8 cellular contexts compared by ENCODE assay signal in the genomic region with DNA sequence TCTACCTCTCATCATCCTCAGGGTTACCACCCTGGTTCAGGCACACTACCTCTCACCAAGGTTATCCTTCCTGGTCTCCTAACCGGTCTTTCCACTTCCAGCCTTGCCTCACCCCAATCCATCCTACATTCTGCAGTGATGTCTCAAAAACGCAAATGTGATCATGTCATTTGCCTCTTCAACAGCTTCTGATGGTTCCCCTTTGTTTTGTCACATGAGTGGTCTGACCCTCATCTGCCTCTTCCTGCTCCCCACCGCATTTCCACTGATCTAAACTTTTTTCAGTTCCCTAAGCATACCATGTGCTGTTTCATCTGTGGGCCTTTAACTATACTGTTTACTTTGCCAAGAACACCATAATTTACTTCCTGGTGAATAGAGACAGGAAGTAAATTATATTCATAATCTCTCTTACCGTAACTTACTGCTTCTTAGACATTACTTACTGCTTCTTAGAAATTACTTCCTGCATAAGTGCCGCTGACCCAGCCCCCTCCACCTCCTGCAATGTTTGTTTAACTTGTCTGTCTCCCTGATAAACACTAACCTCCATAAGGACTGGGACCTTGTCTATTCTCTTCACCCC. TPM values are rescaled to one million over a fixed set of nuclear protein-coding genes. Genes with fewer than 3 reads are reported as not detected.
DNase-seq lines count a peak whose midpoint lies in the region; ATAC-seq and TF ChIP-seq lines count a peak whose summit lies in the region.

No MANE protein-coding gene starts in this region.

- H3K4me3 ChIP-seq in HL-60 (replicated peaks; ENCODE audit: insufficient read depth, low read length) (no peak overlapping the region), tibial nerve (no peak overlapping the region), BE2C (ENCODE audit: low read depth, low read length) (no peak overlapping the region)

- WGBS in tibial nerve, 2 donors, result 64 to 67% methylated on average over 5 of the region's 5 CpGs

- TF ChIP-seq CTCF in HL-60 (IDR thresholded peaks at IDR 0.05; ENCODE audit: insufficient read depth, low read length), result no peak
- no peak for TF ChIP-seq CTCF in tibial nerve (IDR thresholded peaks at IDR 0.05)
- TF ChIP-seq CTCF in BE2C (IDR thresholded peaks at IDR 0.05; ENCODE audit: low read depth, low read length), result no peak

- ATAC-seq in GM19438 (IDR thresholded peaks at IDR 0.05; ENCODE audit: low read depth, unreplicated experiment) (peak; percentile 72), GM21528 (IDR thresholded peaks at IDR 0.05; ENCODE audit: low FRiP score, unreplicated experiment) (no peak)

- H3K9me3 ChIP-seq in tibial nerve, result no peaks in the 10 kb centered on the region
- H3K9me3 ChIP-seq in BE2C, result no peaks in the 10 kb centered on the region

- H3K27me3 ChIP-seq in HL-60 (ENCODE audit: insufficient read depth, poor library complexity, severe bottlenecking) (no peaks in the 10 kb centered on the region), tibial nerve (no peaks in the 10 kb centered on the region), BE2C (peaks cover 14% of the 10 kb centered on the region)

- DNase-seq in CD1c-positive myeloid dendritic cell (ENCODE audit: extremely low spot score) (peak; percentile 92), HL-60 (ENCODE audit: low read depth in 1 of 2, low spot score in 1 of 2) (peak; percentile 49 to 64), dermis blood vessel endothelial cell (peak; percentile 29), tibial nerve (ENCODE audit: low spot score in 2 of 2) (no peak), BE2C (no peak), NCI-H187 (lab: John Stamatoyannopoulos, UW) (no peak)

- TF ChIP-seq EP300 in tibial nerve (IDR thresholded peaks at IDR 0.05), result peak in 1 of 2 donors; percentile 79

- H3K27ac ChIP-seq in HL-60 (replicated peaks) (peak overlapping the region; percentile 58), tibial nerve (peak overlapping the region in 3 of 4 donors; percentile 35 to 50 (median 50))

- H3K36me3 ChIP-seq in tibial nerve (no peaks in the 10 kb centered on the region), BE2C (no peaks in the 10 kb centered on the region)

- H3K4me1 ChIP-seq in tibial nerve (no peaks in the 10 kb centered on the region), BE2C (no peaks in the 10 kb centered on the region)

- no peak for TF ChIP-seq POLR2A in tibial nerve (IDR thresholded peaks at IDR 0.05)

RNA-seq across cellular contexts. Expression of gene NSUN7, which starts 27.1 kb away (rescaled TPM):
- total RNA-seq in dermis blood vessel endothelial cell, result 0.09 TPM in 1 of 2 replicates, not detected in the other
- total RNA-seq in tibial nerve, result 1 to 10 TPM in 3 of 4 donors, not detected in 1; 2.0 to 3.1 (median 2.1) TPM
- polyA plus RNA-seq in BE2C (2012; ENCODE audit: insufficient read depth, insufficient read length, low read depth), result not detected

Comparison
In these comparisons a context has a peak if more than half of its experiments do, and no peak if none do; other contexts are left out.
1. DNase-seq: peak in CD1c-positive myeloid dendritic cell (single experiment), HL-60 (2 of 2) and dermis blood vessel endothelial cell (single experiment); none in tibial nerve (0 of 2), BE2C (single experiment) and NCI-H187 (0 of 2).